ENCODE assay signal across 20 cellular contexts in genomic region chr10:867807-868206, GRCh38.
DNase-seq lines count a peak whose midpoint lies in the region; ATAC-seq and TF ChIP-seq lines count a peak whose summit lies in the region.
"Had no signal": no experiment of that assay in that cellular context is flagged by ENCODE, and none has a peak within 500 bp of the region (broad histone marks: within the 10 kb centered on the region; RNA-seq: fewer than 3 reads in every experiment).

No MANE protein-coding gene starts in this region.

- H3K4me1 ChIP-seq in cardiac muscle cell (ENCODE audit: low read depth): peaks cover 11% of the 10 kb centered on the region
- peaks cover 40 to 64% (median 46%) of the 10 kb centered on the region in 3 donors for H3K4me1 ChIP-seq in skeletal muscle tissue (ENCODE audit: control insufficient read depth in 3 of 3, insufficient read depth in 3 of 3, low read length in 3 of 3)
- H3K4me1 ChIP-seq: BLaER1 had no signal

- peak overlapping the region; percentile 35 for H3K27ac ChIP-seq in cardiac muscle cell
- peak overlapping the region; percentile 19 for H3K27ac ChIP-seq in skeletal muscle tissue (ENCODE audit: low read depth, low read length)
- H3K27ac ChIP-seq: BLaER1, GM23248, SK-N-MC had no signal

- peaks cover 71% of the 10 kb centered on the region for H3K36me3 Mint-ChIP-seq in stimulated activated memory B cell treated with anti-CD40 and anti-IgM and Interleukin-4, amounts not matched to agents 10 μg/mL and 1 μg/mL and 100 μg/mL, for 72 hours

- no peak for TF ChIP-seq CTCF in cardiac muscle cell (IDR thresholded peaks at IDR 0.05; ENCODE audit: low read depth, low read length)
- no peak for TF ChIP-seq CTCF in astrocyte of the cerebellum (IDR thresholded peaks at IDR 0.05; ENCODE audit: low read depth, low read length, missing control alignments)

- H3K4me3 ChIP-seq in cardiac muscle cell (no peak overlapping the region), astrocyte of the cerebellum (ENCODE audit: low read depth, low read length) (no peak overlapping the region), skeletal muscle tissue (ENCODE audit: low read length in 3 of 3) (peak overlapping the region in 1 of 3 donors; percentile 25)
- H3K4me3 ChIP-seq: BLaER1, GM23248, SK-N-MC had no signal

- no peak overlapping the region for H3K9ac ChIP-seq in skeletal muscle tissue (ENCODE audit: low read depth in 1 of 3, low read length in 3 of 3)
- H3K9ac ChIP-seq: BLaER1, GM23248 had no signal

- peaks cover 51% of the 10 kb centered on the region for H3K4me1 Mint-ChIP-seq in stimulated activated memory B cell treated with anti-CD40 and anti-IgM and Interleukin-4, amounts not matched to agents 10 μg/mL and 1 μg/mL and 100 μg/mL, for 72 hours

- no peak overlapping the region for H3K4me3 Mint-ChIP-seq in stimulated activated memory B cell treated with anti-CD40 and anti-IgM and Interleukin-4, amounts not matched to agents 10 μg/mL and 1 μg/mL and 100 μg/mL, for 72 hours
- H3K4me3 Mint-ChIP-seq: CD8-positive, alpha-beta T cell had no signal

- no peak overlapping the region for H3K27ac Mint-ChIP-seq in stimulated activated memory B cell treated with anti-CD40 and anti-IgM and Interleukin-4, amounts not matched to agents 10 μg/mL and 1 μg/mL and 100 μg/mL, for 72 hours

- H3K9me3 Mint-ChIP-seq in stimulated activated memory B cell treated with anti-CD40 and anti-IgM and Interleukin-4, amounts not matched to agents 10 μg/mL and 1 μg/mL and 100 μg/mL, for 72 hours: no peaks in the 10 kb centered on the region
- H3K9me3 Mint-ChIP-seq: CD8-positive, alpha-beta T cell had no signal

- H3K36me3 ChIP-seq in cardiac muscle cell (peaks cover 2% of the 10 kb centered on the region), skeletal muscle tissue (ENCODE audit: control insufficient read depth in 3 of 3, insufficient read depth in 3 of 3, low read length in 3 of 3) (peaks cover 11 to 20% (median 12%) of the 10 kb centered on the region in 3 donors)

- H3K27me3 Mint-ChIP-seq in stimulated activated memory B cell treated with anti-CD40 and anti-IgM and Interleukin-4, amounts not matched to agents 10 μg/mL and 1 μg/mL and 100 μg/mL, for 72 hours: no peaks in the 10 kb centered on the region

- H3K27me3 ChIP-seq in cardiac muscle cell (no peaks in the 10 kb centered on the region), skeletal muscle tissue (ENCODE audit: control insufficient read depth in 3 of 3, insufficient read depth in 3 of 3, low read length in 3 of 3) (no peaks in the 10 kb centered on the region)
- H3K27me3 ChIP-seq: BLaER1 had no signal

- intact Hi-C loops in Right ventricle myocardium inferior (cut with DNase I): no loop called here

- in situ Hi-C loops in astrocyte of the cerebellum (cut with HindIII; ENCODE audit: low sequenced_read_pairs): no loop called here

- no peaks in the 10 kb centered on the region for H3K9me3 ChIP-seq in cardiac muscle cell (ENCODE audit: low read depth)
- no peaks in the 10 kb centered on the region for H3K9me3 ChIP-seq in skeletal muscle tissue (ENCODE audit: control insufficient read depth in 3 of 3, low read length in 3 of 3)
- H3K9me3 ChIP-seq: BLaER1 had no signal

- DNase-seq in cardiac muscle cell (ENCODE audit: low read depth in 1 of 2, low spot score in 1 of 2) (no peak), Right ventricle myocardium inferior (ENCODE audit: missing footprints) (no peak), astrocyte of the cerebellum (ENCODE audit: low read depth) (peak; percentile 1), iris pigment epithelial cell (ENCODE audit: low read depth) (peak; percentile 47)
- DNase-seq: 8988T; CD8-positive, alpha-beta T cell; GM23248; KG1; NCI-H1048; NCI-H1436 treated with DMSO at 0.1 percent for 48 hours; NCI-H2081; NCI-H510A; NCI-H82 had no signal

- no peak for ATAC-seq in Right ventricle myocardium inferior
- ATAC-seq in stimulated activated memory B cell treated with anti-CD40 and anti-IgM and Interleukin-4, amounts not matched to agents 10 μg/mL and 1 μg/mL and 100 μg/mL, for 72 hours: no peak
- ATAC-seq in GM19467 (IDR thresholded peaks at IDR 0.05; ENCODE audit: unreplicated experiment): no peak
- ATAC-seq in GM18868 (IDR thresholded peaks at IDR 0.05; ENCODE audit: unreplicated experiment): no peak
- ATAC-seq: CD8-positive, alpha-beta T cell; Panc1 had no signal

Comparison
In these comparisons a context has a peak if more than half of its experiments do, and no peak if none do; other contexts are left out.
1. DNase-seq: peak in astrocyte of the cerebellum (single experiment) and iris pigment epithelial cell (single experiment); none in cardiac muscle cell (0 of 2) and Right ventricle myocardium inferior (single experiment).